Comparison of ENCODE assay signal across 19 cellular contexts in genomic region chr12:26740991-26741390, GRCh38.
DNase-seq lines count a peak whose midpoint lies in the region; FAIRE-seq and TF ChIP-seq lines count a peak whose summit lies in the region.
"Had no signal": no experiment of that assay in that cellular context is flagged by ENCODE, and none has a peak within 500 bp of the region (broad histone marks: within the 10 kb centered on the region; RNA-seq: fewer than 3 reads in every experiment).

No MANE protein-coding gene starts in this region.

- no peaks in the 10 kb centered on the region for H4K20me1 ChIP-seq in hepatocyte (ENCODE audit: insufficient read depth, poor library complexity, severe bottlenecking)

- TF ChIP-seq CTCF in hepatocyte (IDR thresholded peaks at IDR 0.05; ENCODE audit: poor library complexity) (no peak), transverse colon (IDR thresholded peaks at IDR 0.05) (no peak), tibial nerve (IDR thresholded peaks at IDR 0.05) (no peak)

- H3K36me3 ChIP-seq in hepatocyte (replicated peaks; ENCODE audit: insufficient read depth, low read depth): no peaks in the 10 kb centered on the region
- no peaks in the 10 kb centered on the region for H3K36me3 ChIP-seq in transverse colon
- H3K36me3 ChIP-seq in tibial nerve: no peaks in the 10 kb centered on the region
- H3K36me3 ChIP-seq in small intestine (ENCODE audit: control insufficient read depth in 2 of 2, insufficient read depth in 2 of 2, low read length in 2 of 2): no peaks in the 10 kb centered on the region
- H3K36me3 ChIP-seq: gastroesophageal sphincter had no signal

- H3K9me3 ChIP-seq in hepatocyte (ENCODE audit: low read depth) (peaks cover 9% of the 10 kb centered on the region), transverse colon (no peaks in the 10 kb centered on the region), tibial nerve (peaks cover 0 to 10% (median 2%) of the 10 kb centered on the region in 4 donors), small intestine (ENCODE audit: control insufficient read depth, low read depth) (no peaks in the 10 kb centered on the region)

- 69% methylated on average over 4 of the region's 4 CpGs for WGBS in hepatocyte (ENCODE audit: low lambda C conversion rate, missing lambda C conversion rate)
- WGBS in transverse colon (ENCODE audit: low coverage in 1 of 2), 2 donors: 61 to 72% methylated on average over 4 of the region's 4 CpGs
- WGBS in tibial nerve, 2 donors: 71 to 89% methylated on average over 4 of the region's 4 CpGs
- WGBS in small intestine, 3 donors: 81 to 90% (median 81%) methylated on average over 4 of the region's 4 CpGs

- H3K27me3 ChIP-seq in hepatocyte (no peaks in the 10 kb centered on the region), transverse colon (no peaks in the 10 kb centered on the region), tibial nerve (no peaks in the 10 kb centered on the region), small intestine (ENCODE audit: control insufficient read depth in 2 of 2, insufficient read depth in 2 of 2, low read length in 2 of 2) (no peaks in the 10 kb centered on the region)
- H3K27me3 ChIP-seq: gastroesophageal sphincter, spleen had no signal

- no peak overlapping the region for H3K4me3 ChIP-seq in hepatocyte
- H3K4me3 ChIP-seq in transverse colon: no peak overlapping the region
- no peak overlapping the region for H3K4me3 ChIP-seq in tibial nerve
- no peak overlapping the region for H3K4me3 ChIP-seq in small intestine (ENCODE audit: low read depth in 1 of 2, low read length in 2 of 2)
- H3K4me3 ChIP-seq: gastroesophageal sphincter, K562, spleen had no signal

- no peak overlapping the region for H2AFZ ChIP-seq in hepatocyte

- DNase-seq in DMS53 (lab: John Stamatoyannopoulos, UW) (peak; percentile 47), DMS53 treated with DMSO at 0.1 percent for 48 hours (lab: John Stamatoyannopoulos, UW; ENCODE audit: unreplicated experiment) (no peak), NCI-H69 (lab: John Stamatoyannopoulos, UW) (peak; percentile 71), hepatocyte (ENCODE audit: low spot score) (no peak), transverse colon (no peak), tibial nerve (ENCODE audit: low spot score in 2 of 2) (no peak), small intestine (no peak), posterior vena cava (ENCODE audit: low spot score) (no peak)
- DNase-seq: 8988T; activated naive CD8-positive, alpha-beta T cell treated with anti-CD3 and anti-CD28 coated beads, Interleukin-2, amount 50 U/mL, for 24 hours; activated T-cell treated with anti-CD3 and anti-CD28 coated beads, Interleukin-2, amount 50 U/mL, for 4 hours; central memory CD4-positive, alpha-beta T cell; endodermal cell; immature natural killer cell; NCI-H1694; spleen had no signal

- H3K27ac ChIP-seq in hepatocyte (no peak overlapping the region), transverse colon (peak overlapping the region in 3 of 4 donors; percentile 32 to 69 (median 53)), tibial nerve (no peak overlapping the region), small intestine (ENCODE audit: low read depth in 1 of 2, low read length in 1 of 2) (no peak overlapping the region)
- H3K27ac ChIP-seq: spleen had no signal

- no peak for TF ChIP-seq POLR2A in transverse colon (IDR thresholded peaks at IDR 0.05)
- TF ChIP-seq POLR2A in tibial nerve (IDR thresholded peaks at IDR 0.05): no peak

- in situ Hi-C loops in transverse colon (cut with MboI; ENCODE audit: low pct_ligation_motif_present in 1 of 4, low pct_unique_long_range_greater_than_20kb in 1 of 4, low sequenced_read_pairs in 3 of 4): no loop called here

- H3K79me2 ChIP-seq in hepatocyte: peaks cover 49% of the 10 kb centered on the region

- TF ChIP-seq EP300 in transverse colon (IDR thresholded peaks at IDR 0.05; ENCODE audit: low read depth) (no peak), tibial nerve (IDR thresholded peaks at IDR 0.05) (no peak)

- peak overlapping the region; percentile 27 for H3K4me2 ChIP-seq in hepatocyte

- H3K9me2 ChIP-seq in hepatocyte (replicated peaks; ENCODE audit: insufficient read depth): no peaks in the 10 kb centered on the region

- H3K4me1 ChIP-seq in hepatocyte (ENCODE audit: insufficient read depth) (peaks cover 17% of the 10 kb centered on the region), transverse colon (peaks cover 2 to 29% (median 8%) of the 10 kb centered on the region in 4 donors), tibial nerve (peaks cover 0 to 4% (median 0%) of the 10 kb centered on the region in 4 donors), small intestine (ENCODE audit: control insufficient read depth in 2 of 2, insufficient read depth in 1 of 2, low read depth in 1 of 2, low read length in 1 of 2) (peaks cover 0 to 3% of the 10 kb centered on the region in 2 donors)
- H3K4me1 ChIP-seq: spleen had no signal

- intact Hi-C loops in transverse colon (cut with DNase I; ENCODE audit: low total_unique reads): no loop called here
- intact Hi-C loops in posterior vena cava (cut with DNase I): no loop called here

- FAIRE-seq in small intestine (lab: Jason Lieb, UNC): no peak
- FAIRE-seq: K562, TTC549 had no signal

Comparison
In these comparisons a context has a peak if more than half of its experiments do, and no peak if none do; other contexts are left out.
1. DNase-seq: peak in DMS53 (single experiment) and NCI-H69 (single experiment); none in DMS53 treated with DMSO at 0.1 percent for 48 hours (single experiment), hepatocyte (single experiment), transverse colon (single experiment), tibial nerve (0 of 2), small intestine (single experiment) and posterior vena cava (single experiment).
2. H3K27ac ChIP-seq: peak in transverse colon (3 of 4); none in hepatocyte (single experiment), tibial nerve (0 of 4) and small intestine (0 of 2).